In genomic region chr16:10979717-10980601, GRCh38 we compare ENCODE assay signal across 12 cellular contexts. TPM values are rescaled to one million over a fixed set of nuclear protein-coding genes. Genes with fewer than 3 reads are reported as not detected.
A peak's percentile ranks its signal among the peaks of the same experiment; 100 is the strongest.
DNase-seq lines count a peak whose midpoint lies in the region; ATAC-seq, FAIRE-seq and TF ChIP-seq lines count a peak whose summit lies in the region.
"Had no signal": no experiment of that assay in that cellular context is flagged by ENCODE, and none has a peak within 500 bp of the region (broad histone marks: within the 10 kb centered on the region; RNA-seq: fewer than 3 reads in every experiment).

No MANE protein-coding gene starts in this region.

- H3K27ac ChIP-seq in urinary bladder (ENCODE audit: low read depth) (peak overlapping the region; percentile 53), kidney (ENCODE audit: low read depth in 2 of 2, low read length in 2 of 2) (no peak overlapping the region)

- DNase-seq in activated T-cell treated with anti-CD3 and anti-CD28 coated beads, Interleukin-2, amount 50 U/mL, for 72 hours: no peak
- DNase-seq in activated T-cell treated with anti-CD3 and anti-CD28 coated beads for 4 hours (no peak), midbrain (lab: John Stamatoyannopoulos, UW) (peak; percentile 35), kidney (no peak), SHP77 (lab: John Stamatoyannopoulos, UW) (no peak)
- DNase-seq in activated naive CD4-positive, alpha-beta T cell treated with anti-CD3 and anti-CD28 coated beads for 36 hours: no peak
- DNase-seq: GOT3, NCI-H69 had no signal

- H3K9me3 Mint-ChIP-seq in activated T-cell treated with anti-CD3 and anti-CD28 coated beads, Interleukin-2, amount 50 U/mL, for 72 hours: no peaks in the 10 kb centered on the region
- no peaks in the 10 kb centered on the region for H3K9me3 Mint-ChIP-seq in activated naive CD4-positive, alpha-beta T cell treated with anti-CD3 and anti-CD28 coated beads for 36 hours

- H3K4me1 ChIP-seq in urinary bladder (ENCODE audit: insufficient read depth) (no peaks in the 10 kb centered on the region), kidney (ENCODE audit: control insufficient read depth in 1 of 2, insufficient read depth in 1 of 2, low read depth in 1 of 2, low read length in 2 of 2) (peaks cover 0 to 6% of the 10 kb centered on the region in 2 donors)

- WGBS in urinary bladder: 24% methylated on average over 19 of the region's 19 CpGs

- no peak for ATAC-seq in activated T-cell treated with anti-CD3 and anti-CD28 coated beads, Interleukin-2, amount 50 U/mL, for 72 hours (replicated peaks in 1 of 2)
- ATAC-seq in esophagus mucosa: peak; percentile 68
- ATAC-seq: activated CD4-positive, CD25-positive, alpha-beta regulatory T cell treated with anti-CD3 and anti-CD28 coated beads, Interleukin-2, amount 50 U/mL, for 24 hours had no signal

- no peak for TF ChIP-seq CTCF in kidney (IDR thresholded peaks at IDR 0.05; ENCODE audit: borderline replicate concordance, extremely low read depth, insufficient read depth)

- H3K36me3 Mint-ChIP-seq in activated T-cell treated with anti-CD3 and anti-CD28 coated beads, Interleukin-2, amount 50 U/mL, for 72 hours (ENCODE audit: insufficient read depth in 2 of 2): peaks cover 7 to 10% of the 10 kb centered on the region in 2 donors
- peaks cover 5% of the 10 kb centered on the region for H3K36me3 Mint-ChIP-seq in activated naive CD4-positive, alpha-beta T cell treated with anti-CD3 and anti-CD28 coated beads for 36 hours (ENCODE audit: low read depth)

- H3K9ac ChIP-seq in kidney (ENCODE audit: low read length in 2 of 2): no peak overlapping the region

- H3K27me3 Mint-ChIP-seq in activated T-cell treated with anti-CD3 and anti-CD28 coated beads, Interleukin-2, amount 50 U/mL, for 72 hours (ENCODE audit: low read depth): no peaks in the 10 kb centered on the region
- H3K27me3 Mint-ChIP-seq in activated naive CD4-positive, alpha-beta T cell treated with anti-CD3 and anti-CD28 coated beads for 36 hours (ENCODE audit: low read depth): no peaks in the 10 kb centered on the region

- H3K9me3 ChIP-seq in kidney (ENCODE audit: control insufficient read depth in 1 of 2, low read length in 2 of 2): no peaks in the 10 kb centered on the region

- H3K4me3 ChIP-seq in urinary bladder (ENCODE audit: low read depth, low read length): no peak overlapping the region
- no peak overlapping the region for H3K4me3 ChIP-seq in kidney (ENCODE audit: low read length in 2 of 2)
- H3K4me3 ChIP-seq: smooth muscle cell had no signal

- H3K36me3 ChIP-seq in urinary bladder (ENCODE audit: insufficient read depth) (no peaks in the 10 kb centered on the region), kidney (ENCODE audit: control insufficient read depth in 1 of 2, insufficient read depth in 2 of 2, low read length in 2 of 2) (peaks cover 5 to 8% of the 10 kb centered on the region in 2 donors)

- peak overlapping the region; percentile 56 for H3K27ac Mint-ChIP-seq in activated T-cell treated with anti-CD3 and anti-CD28 coated beads, Interleukin-2, amount 50 U/mL, for 72 hours
- H3K27ac Mint-ChIP-seq in activated naive CD4-positive, alpha-beta T cell treated with anti-CD3 and anti-CD28 coated beads for 36 hours: no peak overlapping the region

- CTCF ChIA-PET in activated naive CD4-positive, alpha-beta T cell treated with anti-CD3 and anti-CD28 coated beads for 36 hours (lab: Charles Lee): interaction anchor here (0.7 to 1.5 kb wide), 4 partner anchors 8 to 277 kb away, joined by 3 to 6 read pairs (median 4); no protein-coding TSS in a partner anchor

- H3K4me1 Mint-ChIP-seq in activated T-cell treated with anti-CD3 and anti-CD28 coated beads, Interleukin-2, amount 50 U/mL, for 72 hours (ENCODE audit: low read depth): peaks cover 76% of the 10 kb centered on the region
- H3K4me1 Mint-ChIP-seq in activated naive CD4-positive, alpha-beta T cell treated with anti-CD3 and anti-CD28 coated beads for 36 hours (ENCODE audit: low read depth): peaks cover 26% of the 10 kb centered on the region

- H3K4me3 Mint-ChIP-seq in activated T-cell treated with anti-CD3 and anti-CD28 coated beads, Interleukin-2, amount 50 U/mL, for 72 hours: peak overlapping the region; percentile 18 to 56
- no peak overlapping the region for H3K4me3 Mint-ChIP-seq in activated naive CD4-positive, alpha-beta T cell treated with anti-CD3 and anti-CD28 coated beads for 36 hours

- FAIRE-seq in kidney (lab: Jason Lieb, UNC): no peak

- intact Hi-C loops in kidney (cut with DNase I): loop anchor here (5.0 kb wide), 1 partner anchor 277 kb away; the partner anchor contains the start of gene SOCS1
- intact Hi-C loops in activated naive CD4-positive, alpha-beta T cell treated with anti-CD3 and anti-CD28 coated beads for 36 hours (cut with micrococcal nuclease): loop anchor here (10.0 kb wide), 1 partner anchor 805 kb away; no protein-coding TSS in a partner anchor

RNA-seq across cellular contexts. Expression of gene CLEC16A, which starts 35.6 kb away (rescaled TPM):
- 10 to 100 TPM; 29.9 to 32.3 TPM for total RNA-seq in activated T-cell treated with anti-CD3 and anti-CD28 coated beads, Interleukin-2, amount 50 U/mL, for 72 hours
- total RNA-seq in esophagus mucosa: 17.7 TPM
- total RNA-seq in urinary bladder: 19.9 TPM
- polyA plus RNA-seq in urinary bladder: 10.9 TPM
- total RNA-seq in kidney: 51.9 TPM
- polyA plus RNA-seq in kidney (ENCODE audit: insufficient read depth, low read depth, low replicate concordance): 10.8 TPM
- total RNA-seq in activated naive CD4-positive, alpha-beta T cell treated with anti-CD3 and anti-CD28 coated beads for 36 hours: 10 to 100 TPM; 18.4 to 20.1 TPM

RNA-seq across cellular contexts. Expression of gene DEXI, which starts 37.7 kb away (rescaled TPM):
- total RNA-seq in activated T-cell treated with anti-CD3 and anti-CD28 coated beads, Interleukin-2, amount 50 U/mL, for 72 hours: 10 to 100 TPM; 24.4 to 26.7 TPM
- total RNA-seq in esophagus mucosa (14.5 TPM), urinary bladder (20.8 TPM), kidney (31.0 TPM)
- polyA plus RNA-seq in urinary bladder (64.5 TPM), kidney (ENCODE audit: insufficient read depth, low read depth, low replicate concordance) (46.2 TPM)
- 10 to 100 TPM; 23.4 to 25.9 TPM for total RNA-seq in activated naive CD4-positive, alpha-beta T cell treated with anti-CD3 and anti-CD28 coated beads for 36 hours
